8 cellular contexts compared by ENCODE assay signal in genomic region chr19:19404879-19405860, GRCh38. TPM values are rescaled to one million over a fixed set of nuclear protein-coding genes. Genes with fewer than 3 reads are reported as not detected.
DNase-seq lines count a peak whose midpoint lies in the region; ATAC-seq and TF ChIP-seq lines count a peak whose summit lies in the region.

GATAD2A (plus strand) TSS chr19:19405675; CDS start chr19:19465346, 59,671 bp downstream.

- no peak for TF ChIP-seq CTCF in colonic mucosa (IDR thresholded peaks at IDR 0.05)

- H3K27ac Mint-ChIP-seq in activated CD4-positive, alpha-beta T cell treated with anti-CD3 and anti-CD28 coated beads, Interleukin-2, amount 10 ng/mL, durations not matched to agents 24 days and 14 days = peak within 1 kb of the TSS; percentile 93

- no peaks in the 10 kb centered on the region for H3K9me3 ChIP-seq in colonic mucosa

- peak within 1 kb of the TSS; percentile 76 for H3K4me3 ChIP-seq in colonic mucosa

- H3K9ac ChIP-seq in colonic mucosa (ENCODE audit: low read depth in 2 of 2, low read length in 2 of 2) = peak within 1 kb of the TSS; percentile 86 to 91

- H3K27me3 Mint-ChIP-seq in activated CD4-positive, alpha-beta T cell treated with anti-CD3 and anti-CD28 coated beads, Interleukin-2, amount 10 ng/mL, durations not matched to agents 24 days and 14 days = no peaks in the 10 kb centered on the region

- peaks cover 5% of the 10 kb centered on the region for H3K4me1 ChIP-seq in colonic mucosa

- peak; percentile 95 for DNase-seq in Ammon's horn (ENCODE audit: low spot score)
- DNase-seq in NCI-H460 (ENCODE audit: extremely low read depth, low read depth) = peak; percentile 80
- DNase-seq in activated CD4-positive, alpha-beta T cell treated with anti-CD3 and anti-CD28 coated beads, Interleukin-2, amount 10 ng/mL, durations not matched to agents 24 days and 14 days = peak; percentile 97
- peak; percentile 96 for DNase-seq in colonic mucosa
- peak; percentile 95 for DNase-seq in left kidney (ENCODE audit: low read depth, low spot score)
- peak; percentile 90 for DNase-seq in stimulated activated CD4-positive, alpha-beta T cell treated with anti-CD3 and anti-CD28 coated beads, Interleukin-1b, Interleukin-23, amount 100 ng/mL, for 48 hours

- H3K27ac ChIP-seq in colonic mucosa = peak within 1 kb of the TSS; percentile 90

- no peaks in the 10 kb centered on the region for H3K36me3 ChIP-seq in colonic mucosa

- peak; percentile 69 for ATAC-seq in GM19025 (IDR thresholded peaks at IDR 0.05; ENCODE audit: low read depth, unreplicated experiment)
- ATAC-seq in HG03280 (IDR thresholded peaks at IDR 0.05; ENCODE audit: unreplicated experiment) = peak; percentile 78

- intact Hi-C loops in activated CD4-positive, alpha-beta T cell treated with anti-CD3 and anti-CD28 coated beads, Interleukin-2, amount 10 ng/mL, durations not matched to agents 24 days and 14 days (cut with micrococcal nuclease) = loop anchor here (1.0 to 5.0 kb wide), 4 partner anchors 20 to 213 kb away; partner anchors contain the start of genes BORCS8 and RFXANK
- intact Hi-C loops in colonic mucosa (cut with DNase I) = loop anchor here (5.0 kb wide), 2 partner anchors 38 to 87 kb away; no protein-coding TSS in a partner anchor

- H3K27me3 ChIP-seq in colonic mucosa = no peaks in the 10 kb centered on the region

- H3K4me3 Mint-ChIP-seq in activated CD4-positive, alpha-beta T cell treated with anti-CD3 and anti-CD28 coated beads, Interleukin-2, amount 10 ng/mL, durations not matched to agents 24 days and 14 days = peak within 1 kb of the TSS; percentile 90

- no peaks in the 10 kb centered on the region for H3K9me3 Mint-ChIP-seq in activated CD4-positive, alpha-beta T cell treated with anti-CD3 and anti-CD28 coated beads, Interleukin-2, amount 10 ng/mL, durations not matched to agents 24 days and 14 days

- peaks cover 55% of the 10 kb centered on the region for H3K4me1 Mint-ChIP-seq in activated CD4-positive, alpha-beta T cell treated with anti-CD3 and anti-CD28 coated beads, Interleukin-2, amount 10 ng/mL, durations not matched to agents 24 days and 14 days

- peaks cover 6% of the 10 kb centered on the region for H3K36me3 Mint-ChIP-seq in activated CD4-positive, alpha-beta T cell treated with anti-CD3 and anti-CD28 coated beads, Interleukin-2, amount 10 ng/mL, durations not matched to agents 24 days and 14 days (ENCODE audit: low read depth)

RNA-seq across cellular contexts. Expression of gene GATAD2A, which starts in this region (rescaled TPM):
- total RNA-seq in NCI-H460 (2014; rRNA removed; shearing (Covaris generic)) = 28.2 and 31.3 TPM in 2 replicates
- polyA plus RNA-seq in NCI-H460 (2014; cell fraction: nucleus; rRNA removed) = 26.7 and 27.3 TPM in 2 replicates
- 134 and 135 TPM in 2 replicates for total RNA-seq in activated CD4-positive, alpha-beta T cell treated with anti-CD3 and anti-CD28 coated beads, Interleukin-2, amount 10 ng/mL, durations not matched to agents 24 days and 14 days
- 100 to 1,000 TPM; 102 to 145 TPM for total RNA-seq in colonic mucosa

Comparison
In these comparisons a context has a peak if more than half of its experiments do, and no peak if none do; other contexts are left out.
1. Peak in every context shown above with its lines: DNase-seq, ATAC-seq, H3K4me3 ChIP-seq and H3K27ac ChIP-seq.